ENCODE assay signal across 1 cellular context in genomic region chr2:42879913-42880737, GRCh38.
TF ChIP-seq lines count a peak whose summit lies in the region.

No MANE protein-coding gene starts in this region.

TF ChIP-seq in GM23338, 12 proteins besides CTCF, POLR2A, EP300 and RAD21 (continued from another document):
- no peak for TF ChIP-seq ZNF462 (CRISPR knock-in tag; IDR thresholded peaks at IDR 0.05)
- no peak for TF ChIP-seq EZH2 (IDR thresholded peaks at IDR 0.05; ENCODE audit: low read depth, unreplicated experiment)
- TF ChIP-seq EZH2phosphoT487 (IDR thresholded peaks at IDR 0.05; ENCODE audit: unreplicated experiment) = no peak
- no peak for TF ChIP-seq ZNF331 (CRISPR knock-in tag; IDR thresholded peaks at IDR 0.05; ENCODE audit: low read depth)
- TF ChIP-seq ETS1 (IDR thresholded peaks at IDR 0.05) = no peak
- TF ChIP-seq CREB1 (CRISPR knock-in tag; IDR thresholded peaks at IDR 0.05; ENCODE audit: low read depth) = no peak
